Comparison of ENCODE assay signal across 1 cellular context in the genomic region with DNA sequence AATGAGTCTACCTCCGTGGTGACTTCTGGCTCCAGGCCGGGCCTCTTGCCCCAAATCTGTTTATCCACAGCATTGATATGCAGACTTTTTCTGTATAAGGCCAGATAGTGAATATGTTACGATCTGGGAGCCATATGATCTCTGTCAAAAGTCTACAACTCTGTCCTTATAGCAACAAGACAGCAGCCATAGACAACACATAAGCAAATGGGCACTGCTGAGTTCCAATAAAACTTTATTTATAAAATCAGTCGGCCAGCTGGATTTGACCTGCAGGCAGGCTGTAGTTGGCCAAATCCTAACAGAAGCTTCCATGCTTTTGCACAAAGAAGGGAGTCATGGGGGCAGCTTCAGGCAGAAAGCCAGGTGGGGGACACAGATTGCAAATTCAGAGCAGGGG.
TF ChIP-seq lines count a peak whose summit lies in the region.

No MANE protein-coding gene starts in this region.

TF ChIP-seq in GM23338, 12 proteins besides CTCF, POLR2A, EP300 and RAD21 (continued from another document):
- TF ChIP-seq EZH2 (IDR thresholded peaks at IDR 0.05; ENCODE audit: low read depth, unreplicated experiment) (no peak), ZNF114 (CRISPR knock-in tag; IDR thresholded peaks at IDR 0.05) (no peak)
